In the genomic region with DNA sequence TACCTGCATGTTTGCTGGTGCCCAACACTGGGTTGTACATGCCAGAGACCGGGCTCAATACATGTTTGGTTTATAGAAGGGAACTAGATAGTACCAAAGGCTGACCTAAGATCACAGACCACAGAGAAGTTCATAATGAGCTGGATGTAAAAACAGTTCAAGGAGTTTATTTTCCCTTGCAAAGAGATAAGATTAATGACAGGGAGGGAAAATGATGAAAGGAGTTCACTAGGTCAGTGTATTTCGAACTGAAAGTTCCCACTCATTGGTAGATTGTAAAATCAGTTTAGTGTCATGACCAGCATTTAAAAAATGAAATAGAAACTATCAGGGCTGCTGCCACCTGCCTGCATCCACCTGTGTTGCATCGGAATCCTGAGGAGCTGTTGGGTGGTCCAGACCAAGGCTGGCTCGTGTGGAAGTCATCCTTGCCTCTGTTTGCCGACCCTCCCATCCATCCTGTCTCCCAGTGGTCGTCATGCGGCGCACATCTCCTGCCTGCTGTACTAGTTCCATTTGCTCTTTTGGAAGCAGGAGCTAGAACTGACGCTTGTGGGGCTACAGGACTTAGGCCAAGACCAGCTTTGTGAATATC, we compare ENCODE assay signal across 1 cellular context.
TF ChIP-seq lines count a peak whose summit lies in the region.

No MANE protein-coding gene starts in this region.

TF ChIP-seq in HepG2, 621 proteins besides CTCF, POLR2A, EP300 and RAD21:
- TF ChIP-seq ZNF660 (CRISPR knock-in tag; IDR thresholded peaks at IDR 0.05; ENCODE audit: borderline replicate concordance, low read depth): no peak
- TF ChIP-seq STAG1 (CRISPR knock-in tag; IDR thresholded peaks at IDR 0.05): peak; percentile 47; the same call in 1 of the 2 replicates
- 0 out of 2 replicates have a peak, but pooled peaks have one; percentile 11 for TF ChIP-seq SMC3 (IDR thresholded peaks at IDR 0.05; ENCODE audit: low read length)
